In the genomic region with DNA sequence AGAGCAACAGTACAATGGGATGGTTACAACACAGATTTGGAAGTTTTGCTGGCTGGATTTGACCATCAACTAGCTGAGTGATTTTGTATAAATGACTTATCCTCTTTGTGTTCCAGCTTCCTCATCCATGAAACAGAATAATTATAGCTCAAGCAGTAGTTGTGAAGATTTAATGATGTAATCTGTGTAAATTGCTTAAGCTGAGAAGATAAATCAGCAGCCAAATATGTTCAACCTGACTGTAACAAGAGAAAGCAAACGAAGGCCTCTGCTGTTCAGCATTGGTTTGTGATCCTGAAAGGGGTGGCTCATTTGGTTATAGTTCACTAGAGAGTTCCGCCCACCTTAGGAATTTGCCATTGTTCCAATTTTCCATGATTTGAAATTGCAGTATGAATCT, we compare ENCODE assay signal across 18 cellular contexts.
DNase-seq lines count a peak whose midpoint lies in the region; ATAC-seq, FAIRE-seq and TF ChIP-seq lines count a peak whose summit lies in the region.
"Had no signal": no experiment of that assay in that cellular context is flagged by ENCODE, and none has a peak within 500 bp of the region (broad histone marks: within the 10 kb centered on the region; RNA-seq: fewer than 3 reads in every experiment).

No MANE protein-coding gene starts in this region.

- ATAC-seq in GM19455 (IDR thresholded peaks at IDR 0.05; ENCODE audit: unreplicated experiment) = no peak
- ATAC-seq: activated naive CD4-positive, alpha-beta T cell treated with anti-CD3 and anti-CD28 coated beads, Interleukin-2, amount 50 U/mL, for 72 hours; stimulated activated naive CD8-positive, alpha-beta T cell treated with anti-CD3 and anti-CD28 coated beads, Interleukin-15, amount 100 ng/mL, for 72 hours had no signal

- no peak for TF ChIP-seq CTCF in D721Med (IDR thresholded peaks at IDR 0.05; ENCODE audit: insufficient read depth, missing control alignments)

- DNase-seq in D721Med (ENCODE audit: insufficient read length, low spot score) = no peak
- DNase-seq in NCI-H1417 (lab: John Stamatoyannopoulos, UW) = peak in 2 of 3 experiments; percentile 19 to 69
- DNase-seq in dermis blood vessel endothelial cell = peak; percentile 52
- peak; percentile 89 for DNase-seq in kidney glomerular epithelial cell (lab: John Stamatoyannopoulos, UW)
- no peak for DNase-seq in COLO668 (lab: John Stamatoyannopoulos, UW; ENCODE audit: unreplicated experiment)
- no peak for DNase-seq in stimulated activated CD4-positive, alpha-beta T cell treated with anti-CD3 and anti-CD28 coated beads, Interleukin-4, amount 100 ng/mL, for 24 hours
- DNase-seq: activated CD4-positive, CD25-positive, alpha-beta regulatory T cell treated with anti-CD3 and anti-CD28 coated beads, Interleukin-2, amount 50 U/mL, for 72 hours; activated CD8-positive, alpha-beta memory T cell treated with anti-CD3 and anti-CD28 coated beads, Interleukin-2, amount 50 U/mL, for 48 hours; IMR-90; left cardiac atrium; NCI-H1092 treated with DMSO at 0.1 percent for 48 hours; NCI-H524 treated with DMSO at 0.1 percent for 48 hours; ovary; stimulated activated CD4-positive, alpha-beta T cell treated with anti-CD3 and anti-CD28 coated beads, Interleukin-12 subunit alpha, Interleukin-12 subunit beta, amount 100 ng/mL, for 4 hours; stimulated activated naive CD8-positive, alpha-beta T cell treated with anti-CD3 and anti-CD28 coated beads, Interleukin-15, amount 100 ng/mL, for 72 hours had no signal

- FAIRE-seq in D721Med (lab: Jason Lieb, UNC) = peak; percentile 85
- FAIRE-seq: H54 had no signal

Comparison
In these comparisons a context has a peak if more than half of its experiments do, and no peak if none do; other contexts are left out.
1. DNase-seq: peak in NCI-H1417 (2 of 3), dermis blood vessel endothelial cell (single experiment) and kidney glomerular epithelial cell (single experiment); none in D721Med (single experiment), COLO668 (single experiment) and stimulated activated CD4-positive, alpha-beta T cell treated with anti-CD3 and anti-CD28 coated beads, Interleukin-4, amount 100 ng/mL, for 24 hours (single experiment).